17 cellular contexts compared by ENCODE assay signal in the genomic region with DNA sequence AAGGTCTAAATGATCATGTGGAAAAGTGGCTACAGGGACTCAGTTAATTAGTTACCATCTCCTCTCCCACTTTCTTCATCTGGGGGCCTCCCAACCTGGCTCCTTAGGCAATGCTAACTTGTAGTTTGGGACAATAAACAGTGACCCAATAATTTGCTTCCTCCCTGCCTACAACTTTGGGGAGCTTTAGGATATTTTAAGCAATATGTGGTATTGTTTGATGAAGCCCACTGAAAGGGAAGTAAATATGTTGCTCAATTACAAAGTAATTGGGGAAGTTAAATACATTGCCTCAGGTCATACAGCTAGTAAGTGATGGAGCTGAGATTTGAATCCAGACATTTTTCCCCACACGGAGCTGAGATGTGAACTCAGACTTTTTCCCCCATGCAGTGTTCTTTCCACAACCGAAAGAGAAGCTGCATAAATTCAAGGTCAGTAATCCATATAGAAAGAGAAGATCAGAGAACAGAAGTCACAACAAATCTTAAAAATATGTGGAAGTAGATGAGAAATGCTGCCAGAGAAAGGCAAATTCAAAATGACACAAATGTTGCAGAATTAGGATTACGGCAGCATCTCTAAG.
"Had no signal": no experiment of that assay in that cellular context is flagged by ENCODE, and none has a peak within 500 bp of the region (broad histone marks: within the 10 kb centered on the region; RNA-seq: fewer than 3 reads in every experiment).

No MANE protein-coding gene starts in this region.

- DNase-seq: activated CD4-positive, alpha-beta T cell treated with anti-CD3 and anti-CD28 coated beads, Interleukin-2, amount 50 U/mL, for 1 hour; activated CD8-positive, alpha-beta memory T cell treated with anti-CD3 and anti-CD28 coated beads for 24 hours; activated gamma-delta T cell treated with Interleukin-2 at 50 U/mL for 16 hours; amygdala; body of pancreas; central memory CD4-positive, alpha-beta T cell; colonic mucosa; effector CD4-positive, alpha-beta T cell; esophagus squamous epithelium; kidney glomerular epithelial cell; nephron progenitor cell; psoas muscle; right lobe of liver had no signal

- H3K4me3 Mint-ChIP-seq: activated naive CD8-positive, alpha-beta T cell; nephron progenitor cell; stimulated activated naive CD8-positive, alpha-beta T cell treated with anti-CD3 and anti-CD28 coated beads, Interleukin-15, Interleukin-2, amounts not matched to agents 100 ng/mL and 50 ng/mL, for 24 hours; T-helper 2 cell treated with Interferon-gamma antibody and Interleukin-4, amounts not matched to agents 5 μg/mL and 100 μg/mL, for 36 hours; type B pancreatic cell had no signal

- H3K27ac Mint-ChIP-seq: activated naive CD8-positive, alpha-beta T cell; nephron progenitor cell; stimulated activated naive CD8-positive, alpha-beta T cell treated with anti-CD3 and anti-CD28 coated beads, Interleukin-15, Interleukin-2, amounts not matched to agents 100 ng/mL and 50 ng/mL, for 24 hours; T-helper 2 cell treated with Interferon-gamma antibody and Interleukin-4, amounts not matched to agents 5 μg/mL and 100 μg/mL, for 36 hours; type B pancreatic cell had no signal

- H3K9me3 ChIP-seq: colonic mucosa, right lobe of liver had no signal

- H3K4me1 Mint-ChIP-seq: nephron progenitor cell had no signal

- H3K27ac ChIP-seq: body of pancreas, colonic mucosa, esophagus squamous epithelium, psoas muscle, right lobe of liver had no signal

- H3K27me3 Mint-ChIP-seq: activated naive CD8-positive, alpha-beta T cell; stimulated activated naive CD8-positive, alpha-beta T cell treated with anti-CD3 and anti-CD28 coated beads, Interleukin-15, Interleukin-2, amounts not matched to agents 100 ng/mL and 50 ng/mL, for 24 hours; type B pancreatic cell had no signal

- H3K4me3 ChIP-seq: body of pancreas, colonic mucosa, esophagus squamous epithelium, psoas muscle, right lobe of liver had no signal

- H3K36me3 ChIP-seq: colonic mucosa, esophagus squamous epithelium, right lobe of liver had no signal

- H3K4me1 ChIP-seq: colonic mucosa had no signal

- H3K27me3 ChIP-seq: body of pancreas, colonic mucosa, esophagus squamous epithelium, right lobe of liver had no signal
